ENCODE assay signal across 13 cellular contexts in genomic region chr7:20541615-20542349, GRCh38.
DNase-seq lines count a peak whose midpoint lies in the region; ATAC-seq and TF ChIP-seq lines count a peak whose summit lies in the region.
"Had no signal": no experiment of that assay in that cellular context is flagged by ENCODE, and none has a peak within 500 bp of the region (broad histone marks: within the 10 kb centered on the region; RNA-seq: fewer than 3 reads in every experiment).

No MANE protein-coding gene starts in this region.

- peak; percentile 68 for ATAC-seq in GM18867 (IDR thresholded peaks at IDR 0.05; ENCODE audit: unreplicated experiment)
- ATAC-seq in HG02588 (IDR thresholded peaks at IDR 0.05; ENCODE audit: unreplicated experiment), result peak; percentile 57
- ATAC-seq: HCT116; naive thymus-derived CD8-positive, alpha-beta T cell had no signal

- H3F3A ChIP-seq in Loucy (ENCODE audit: low read depth), result no peaks in the 10 kb centered on the region

- peak overlapping the region; percentile 85 for H3K27ac ChIP-seq in epithelial cell of prostate
- H3K27ac ChIP-seq: SK-N-MC had no signal

- no peaks in the 10 kb centered on the region for H3K9me2 ChIP-seq in Loucy (replicated peaks; ENCODE audit: low read depth, low read length)

- peak overlapping the region; percentile 24 for H3K9ac ChIP-seq in Loucy (ENCODE audit: low read depth, low read length, poor library complexity, severe bottlenecking)

- H3K79me2 ChIP-seq in Loucy (ENCODE audit: insufficient read depth, low read length), result no peaks in the 10 kb centered on the region

- DNase-seq in epithelial cell of prostate (ENCODE audit: low read depth, low spot score) (peak; percentile 64), SKM-1 treated with dmso at 0.1 percent for 144 hours (lab: John Stamatoyannopoulos, UW; ENCODE audit: unreplicated experiment) (no peak), AML-193 (lab: John Stamatoyannopoulos, UW) (no peak)
- no peak for DNase-seq in central memory CD4-positive, alpha-beta T cell
- DNase-seq: activated CD4-positive, alpha-beta T cell treated with anti-CD3 and anti-CD28 coated beads, Interleukin-2, amount 10 ng/mL, durations not matched to agents 7 days and 5 days; activated effector memory CD4-positive, alpha-beta T cell treated with anti-CD3 and anti-CD28 coated beads, Interleukin-2, amount 50 U/mL, for 16 hours; Calu3; naive thymus-derived CD8-positive, alpha-beta T cell had no signal

- TF ChIP-seq CTCF in Loucy (conservative IDR thresholded peaks at IDR 0.05; ENCODE audit: low read length), result no peak

- H3K4me3 ChIP-seq in Loucy (ENCODE audit: low read length, poor library complexity, severe bottlenecking), result no peak overlapping the region
- H3K4me3 ChIP-seq: SK-N-MC had no signal

- H3K27me3 ChIP-seq in Loucy (ENCODE audit: insufficient read depth, low read length, poor library complexity, severe bottlenecking), result no peaks in the 10 kb centered on the region

- peaks cover 12% of the 10 kb centered on the region for H3K4me1 ChIP-seq in Loucy (ENCODE audit: insufficient read depth, low read length, poor library complexity, severe bottlenecking)

- H4K20me1 ChIP-seq in Loucy (ENCODE audit: insufficient read depth, low read length, poor library complexity, severe bottlenecking), result no peaks in the 10 kb centered on the region

- H3K36me3 ChIP-seq in Loucy (ENCODE audit: insufficient read depth, low read length), result no peaks in the 10 kb centered on the region

- no peaks in the 10 kb centered on the region for H3K9me3 ChIP-seq in Loucy (ENCODE audit: insufficient read depth, low read depth, low read length)

- H2AFZ ChIP-seq in Loucy (ENCODE audit: low read length), result no peak overlapping the region

- no peak overlapping the region for H3K4me2 ChIP-seq in Loucy (ENCODE audit: low read depth, low read length, poor library complexity, severe bottlenecking)
